In the genomic region with DNA sequence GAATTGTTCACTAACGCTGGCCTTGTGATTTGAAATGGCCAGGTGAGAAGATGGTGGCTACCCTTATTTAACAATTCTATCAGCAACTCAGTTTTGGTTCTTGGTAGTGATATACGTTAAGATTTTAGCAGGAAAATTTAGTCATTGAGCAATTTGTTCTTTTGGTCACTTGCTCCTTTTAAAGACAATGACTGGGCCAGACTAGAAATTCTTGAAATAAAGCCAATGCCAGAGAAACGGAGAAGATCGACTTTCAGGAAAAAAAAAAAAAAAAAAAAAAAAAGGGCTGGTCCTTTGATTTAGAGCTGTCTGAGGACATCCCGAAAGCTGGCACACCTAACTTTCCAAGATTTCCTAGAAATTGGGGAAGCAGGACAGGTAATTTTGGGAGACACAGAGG, we compare ENCODE assay signal across 19 cellular contexts.
A peak's percentile ranks its signal among the peaks of the same experiment; 100 is the strongest.
DNase-seq lines count a peak whose midpoint lies in the region; ATAC-seq and TF ChIP-seq lines count a peak whose summit lies in the region.
"Had no signal": no experiment of that assay in that cellular context is flagged by ENCODE, and none has a peak within 500 bp of the region (broad histone marks: within the 10 kb centered on the region; RNA-seq: fewer than 3 reads in every experiment).

No MANE protein-coding gene starts in this region.

- H3K27ac Mint-ChIP-seq in chondrocyte (ENCODE audit: unreplicated experiment) (peak overlapping the region; percentile 85), nephron progenitor cell (peak overlapping the region; percentile 90)
- H3K27ac Mint-ChIP-seq: activated B cell treated with CpG ODN at 0.5 μM for 24 hours; T-helper 1 cell treated with Interleukin-12 subunit alpha and Interleukin-12 subunit beta and Interleukin-4 antibody, amounts not matched to agents 30 μg/mL and 1 μg/mL, for 36 hours had no signal

- H3K27me3 Mint-ChIP-seq in chondrocyte (ENCODE audit: low read depth) (no peaks in the 10 kb centered on the region), nephron progenitor cell (ENCODE audit: low read depth, poor library complexity) (no peaks in the 10 kb centered on the region)
- H3K27me3 Mint-ChIP-seq: naive B cell had no signal

- H3K4me3 Mint-ChIP-seq in chondrocyte (ENCODE audit: unreplicated experiment) (no peak overlapping the region), nephron progenitor cell (no peak overlapping the region)
- H3K4me3 Mint-ChIP-seq: activated B cell treated with CpG ODN at 0.5 μM for 24 hours; naive B cell; T-helper 1 cell treated with Interleukin-12 subunit alpha and Interleukin-12 subunit beta and Interleukin-4 antibody, amounts not matched to agents 30 μg/mL and 1 μg/mL, for 36 hours had no signal

- H3K4me1 Mint-ChIP-seq in chondrocyte (ENCODE audit: low read depth) (peaks cover 89% of the 10 kb centered on the region), nephron progenitor cell (peaks cover 83% of the 10 kb centered on the region)
- H3K4me1 Mint-ChIP-seq: activated B cell treated with CpG ODN at 0.5 μM for 24 hours had no signal

- peaks cover 6% of the 10 kb centered on the region for H3K36me3 Mint-ChIP-seq in chondrocyte (ENCODE audit: low read depth)
- H3K36me3 Mint-ChIP-seq in nephron progenitor cell (ENCODE audit: low read depth), result peaks cover 4% of the 10 kb centered on the region

- no peak for ATAC-seq in HG03571 (IDR thresholded peaks at IDR 0.05; ENCODE audit: unreplicated experiment)

- TF ChIP-seq CTCF in chondrocyte (IDR thresholded peaks at IDR 0.05), result no peak
- TF ChIP-seq CTCF in nephron progenitor cell (IDR thresholded peaks at IDR 0.05), result no peak

- no peaks in the 10 kb centered on the region for H3K9me3 Mint-ChIP-seq in chondrocyte (ENCODE audit: low read depth)
- H3K9me3 Mint-ChIP-seq in nephron progenitor cell, result no peaks in the 10 kb centered on the region
- H3K9me3 Mint-ChIP-seq: activated B cell treated with CpG ODN at 0.5 μM for 24 hours; naive B cell; T-helper 1 cell treated with Interleukin-12 subunit alpha and Interleukin-12 subunit beta and Interleukin-4 antibody, amounts not matched to agents 30 μg/mL and 1 μg/mL, for 36 hours had no signal

- DNase-seq in EL (peak; percentile 56), M059J (ENCODE audit: low read depth) (peak; percentile 83), chondrocyte (ENCODE audit: low spot score) (no peak), nephron progenitor cell (no peak)
- DNase-seq in stimulated activated CD8-positive, alpha-beta memory T cell treated with anti-CD3 and anti-CD28 coated beads, Interleukin-4, amount 100 ng/mL, for 48 hours, result no peak
- no peak for DNase-seq in stimulated activated CD4-positive, alpha-beta T cell treated with anti-CD3 and anti-CD28 coated beads, Interleukin-1b, Interleukin-23, amount 100 ng/mL, for 48 hours
- no peak for DNase-seq in stimulated activated CD4-positive, alpha-beta T cell treated with anti-CD3 and anti-CD28 coated beads, Interleukin-2, amount 100 ng/mL, for 48 hours
- DNase-seq: activated B cell treated with CpG ODN at 0.5 μM for 24 hours; activated effector memory CD4-positive, alpha-beta T cell treated with Interleukin-2 at 50 U/mL for 16 hours; body of pancreas; foreskin keratinocyte; MG63; naive B cell; NCI-H187 treated with DMSO at 0.1 percent for 48 hours; NCI-H748 treated with DMSO at 0.1 percent for 48 hours; psoas muscle; testis had no signal

Comparison
In these comparisons a context has a peak if more than half of its experiments do, and no peak if none do; other contexts are left out.
1. DNase-seq: peak in EL (single experiment) and M059J (single experiment); none in chondrocyte (single experiment), nephron progenitor cell (single experiment), stimulated activated CD8-positive, alpha-beta memory T cell treated with anti-CD3 and anti-CD28 coated beads, Interleukin-4, amount 100 ng/mL, for 48 hours (single experiment), stimulated activated CD4-positive, alpha-beta T cell treated with anti-CD3 and anti-CD28 coated beads, Interleukin-1b, Interleukin-23, amount 100 ng/mL, for 48 hours (single experiment) and stimulated activated CD4-positive, alpha-beta T cell treated with anti-CD3 and anti-CD28 coated beads, Interleukin-2, amount 100 ng/mL, for 48 hours (0 of 2).